ENCODE assay signal across 8 cellular contexts in the genomic region with DNA sequence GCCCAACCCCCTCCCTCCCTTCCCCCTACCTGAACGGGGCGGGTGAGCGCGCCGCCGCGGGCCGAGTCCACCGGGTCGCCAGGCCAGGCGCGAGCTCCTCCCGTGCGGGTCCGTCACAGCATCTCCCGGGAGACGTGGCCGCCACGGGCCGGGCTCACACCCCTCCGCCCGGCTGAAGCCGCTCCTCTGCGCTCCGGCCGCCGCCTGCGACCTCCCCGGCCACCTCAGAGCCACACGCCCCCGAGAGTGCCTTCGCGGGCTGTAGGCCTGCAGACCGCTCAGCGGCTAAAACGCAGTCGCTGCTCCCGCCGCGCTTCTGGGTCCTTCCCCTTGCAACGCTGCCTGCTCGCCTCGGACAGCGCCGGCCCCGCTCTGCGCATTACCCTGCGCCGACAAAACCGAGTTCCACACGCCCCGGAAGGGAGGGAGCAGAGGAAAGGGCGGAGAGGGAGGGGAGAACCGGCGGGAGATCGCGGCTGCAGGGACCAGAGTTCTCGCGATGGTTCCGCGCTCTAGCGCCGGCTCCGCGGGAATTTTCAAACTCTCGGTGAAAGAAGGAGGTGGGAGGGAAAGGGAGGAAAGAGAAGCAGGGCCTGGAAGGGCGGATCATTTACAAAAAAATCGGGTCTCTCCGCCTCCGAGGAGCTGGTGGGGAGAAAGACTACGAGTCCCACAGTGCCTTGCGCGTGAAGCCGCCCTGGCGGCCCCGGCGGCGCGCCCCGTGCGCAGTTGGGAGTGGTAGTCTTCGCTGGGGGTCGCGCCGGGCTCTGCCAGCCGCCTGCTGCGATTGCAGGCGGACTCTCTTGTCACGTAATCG. TPM values are rescaled to one million over a fixed set of nuclear protein-coding genes. Genes with fewer than 3 reads are reported as not detected.
DNase-seq lines count a peak whose midpoint lies in the region; ATAC-seq and TF ChIP-seq lines count a peak whose summit lies in the region.

A gene with protein sequence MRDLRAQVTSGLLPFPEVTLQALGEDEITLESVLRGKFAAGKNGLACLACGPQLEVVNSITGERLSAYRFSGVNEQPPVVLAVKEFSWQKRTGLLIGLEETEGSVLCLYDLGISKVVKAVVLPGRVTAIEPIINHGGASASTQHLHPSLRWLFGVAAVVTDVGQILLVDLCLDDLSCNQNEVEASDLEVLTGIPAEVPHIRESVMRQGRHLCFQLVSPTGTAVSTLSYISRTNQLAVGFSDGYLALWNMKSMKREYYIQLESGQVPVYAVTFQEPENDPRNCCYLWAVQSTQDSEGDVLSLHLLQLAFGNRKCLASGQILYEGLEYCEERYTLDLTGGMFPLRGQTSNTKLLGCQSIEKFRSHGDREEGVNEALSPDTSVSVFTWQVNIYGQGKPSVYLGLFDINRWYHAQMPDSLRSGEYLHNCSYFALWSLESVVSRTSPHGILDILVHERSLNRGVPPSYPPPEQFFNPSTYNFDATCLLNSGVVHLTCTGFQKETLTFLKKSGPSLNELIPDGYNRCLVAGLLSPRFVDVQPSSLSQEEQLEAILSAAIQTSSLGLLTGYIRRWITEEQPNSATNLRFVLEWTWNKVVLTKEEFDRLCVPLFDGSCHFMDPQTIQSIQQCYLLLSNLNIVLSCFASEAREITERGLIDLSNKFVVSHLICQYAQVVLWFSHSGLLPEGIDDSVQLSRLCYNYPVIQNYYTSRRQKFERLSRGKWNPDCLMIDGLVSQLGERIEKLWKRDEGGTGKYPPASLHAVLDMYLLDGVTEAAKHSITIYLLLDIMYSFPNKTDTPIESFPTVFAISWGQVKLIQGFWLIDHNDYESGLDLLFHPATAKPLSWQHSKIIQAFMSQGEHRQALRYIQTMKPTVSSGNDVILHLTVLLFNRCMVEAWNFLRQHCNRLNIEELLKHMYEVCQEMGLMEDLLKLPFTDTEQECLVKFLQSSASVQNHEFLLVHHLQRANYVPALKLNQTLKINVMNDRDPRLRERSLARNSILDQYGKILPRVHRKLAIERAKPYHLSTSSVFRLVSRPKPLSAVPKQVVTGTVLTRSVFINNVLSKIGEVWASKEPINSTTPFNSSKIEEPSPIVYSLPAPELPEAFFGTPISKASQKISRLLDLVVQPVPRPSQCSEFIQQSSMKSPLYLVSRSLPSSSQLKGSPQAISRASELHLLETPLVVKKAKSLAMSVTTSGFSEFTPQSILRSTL (N-terminal part only) (minus strand): TSS at position 400 of the 817 bp plus-strand sequence. CDS start 13,578 bp downstream, outside the sequence.

- intact Hi-C loops in testis (cut with DNase I; ENCODE audit: low total_unique reads), result no loop called here

- ATAC-seq in HG02610 (IDR thresholded peaks at IDR 0.05; ENCODE audit: unreplicated experiment), result peak; percentile 93
- ATAC-seq in activated naive CD4-positive, alpha-beta T cell treated with anti-CD3 and anti-CD28 coated beads, Interleukin-2, amount 50 U/mL, for 72 hours, result peak; percentile 95 to 97
- ATAC-seq in omental fat pad (ENCODE audit: low FRiP score), result peak; percentile 97

- TF ChIP-seq POLR2A in testis (IDR thresholded peaks at IDR 0.05), result peak; percentile 93

- TF ChIP-seq CTCF in omental fat pad (IDR thresholded peaks at IDR 0.05) (no peak), testis (IDR thresholded peaks at IDR 0.05) (no peak)

- peak within 1 kb of the TSS; percentile 93 to 98 for H3K27ac Mint-ChIP-seq in activated naive CD4-positive, alpha-beta T cell treated with anti-CD3 and anti-CD28 coated beads, Interleukin-2, amount 50 U/mL, for 72 hours

- H3K9me3 Mint-ChIP-seq in activated naive CD4-positive, alpha-beta T cell treated with anti-CD3 and anti-CD28 coated beads, Interleukin-2, amount 50 U/mL, for 72 hours, result no peaks in the 10 kb centered on the region

- H3K4me3 ChIP-seq in GM08714 (ENCODE audit: low read length) (peak within 1 kb of the TSS; percentile 92), testis (peak within 1 kb of the TSS; percentile 92 to 97)

- H3K27me3 ChIP-seq in testis, result no peaks in the 10 kb centered on the region

- peak; percentile 99 for DNase-seq in NCI-H1092 treated with DMSO at 0.1 percent for 48 hours (lab: John Stamatoyannopoulos, UW)
- peak; percentile 99 for DNase-seq in SKM-1 (lab: John Stamatoyannopoulos, UW; ENCODE audit: unreplicated experiment)
- DNase-seq in activated naive CD4-positive, alpha-beta T cell treated with anti-CD3 and anti-CD28 coated beads, Interleukin-2, amount 50 U/mL, for 72 hours (ENCODE audit: low spot score in 2 of 2), result peak; percentile 89 to 93
- DNase-seq in glomerular endothelial cell (ENCODE audit: extremely low read depth, low read depth, low spot score), result peak; percentile 88
- peak; percentile 86 for DNase-seq in omental fat pad (ENCODE audit: low spot score)
- DNase-seq in testis, result peak; percentile 98

- no peaks in the 10 kb centered on the region for H3K9me3 ChIP-seq in testis

- peak within 1 kb of the TSS; percentile 98 for H3K27ac ChIP-seq in testis

- peaks cover 13 to 36% of the 10 kb centered on the region in 2 donors for H3K36me3 Mint-ChIP-seq in activated naive CD4-positive, alpha-beta T cell treated with anti-CD3 and anti-CD28 coated beads, Interleukin-2, amount 50 U/mL, for 72 hours

- peaks cover 19% of the 10 kb centered on the region for H3K4me1 ChIP-seq in testis

- 0 to 1% methylated on average over 49 to 54 of the region's 90 CpGs for WGBS in testis, 2 donors

- H3K36me3 ChIP-seq in testis (ENCODE audit: low read depth, missing control alignments), result peaks cover 3% of the 10 kb centered on the region

RNA-seq across cellular contexts. Expression of the gene that starts here (rescaled TPM):
- 10 to 100 TPM; 43.3 to 46.8 TPM for total RNA-seq in activated naive CD4-positive, alpha-beta T cell treated with anti-CD3 and anti-CD28 coated beads, Interleukin-2, amount 50 U/mL, for 72 hours
- total RNA-seq in glomerular endothelial cell, result 18.8 and 26.4 TPM in 2 replicates
- total RNA-seq in omental fat pad, result 10 to 100 TPM; 39.6 to 59.0 (median 48.5) TPM
- total RNA-seq in testis, result 10 to 100 TPM; 66.2 to 97.6 TPM
- polyA plus RNA-seq in testis (ENCODE audit: insufficient read depth, low read depth, low replicate concordance), result 58.6 TPM

Comparison
In these comparisons a context has a peak if more than half of its experiments do, and no peak if none do; other contexts are left out.
1. Peak in every context shown above with its lines: DNase-seq, ATAC-seq, H3K4me3 ChIP-seq and H3K27ac ChIP-seq.